35 cellular contexts compared by ENCODE assay signal in genomic region chr16:64035337-64035736, GRCh38.
"Had no signal": no experiment of that assay in that cellular context is flagged by ENCODE, and none has a peak within 500 bp of the region (broad histone marks: within the 10 kb centered on the region; RNA-seq: fewer than 3 reads in every experiment).

No MANE protein-coding gene starts in this region.

- H3K9me3 ChIP-seq: MG63 had no signal

- H3K4me3 ChIP-seq: MG63 had no signal

- DNase-seq: Karpas-422, Kasumi-1, MG63, MM.1S, MV-4-11, NCI-H1048, NCI-H1092, NCI-H1092 treated with DMSO at 0.1 percent for 48 hours, NCI-H1105, NCI-H1105 treated with DMSO at 0.1 percent for 48 hours, NCI-H1417, NCI-H1417 treated with DMSO at 0.1 percent for 48 hours, NCI-H1436, NCI-H1436 treated with DMSO at 0.1 percent for 48 hours, NCI-H146, NCI-H1694, NCI-H1694 treated with DMSO at 0.1 percent for 48 hours, NCI-H187, NCI-H187 treated with DMSO at 0.1 percent for 48 hours, NCI-H1930, NCI-H2029, NCI-H2029 treated with DMSO at 0.1 percent for 48 hours, NCI-H2081, NCI-H2081 treated with DMSO at 0.1 percent for 48 hours, NCI-H2107, NCI-H2171, NCI-H2171 treated with DMSO at 0.1 percent for 48 hours, NCI-H2227 treated with DMSO at 0.1 percent for 48 hours, NCI-H226, NCI-H345, NCI-H446, NCI-H446 treated with DMSO at 0.1 percent for 48 hours, NCI-H510A, NCI-H510A treated with DMSO at 0.1 percent for 48 hours, NCI-H524 had no signal

- H3K36me3 ChIP-seq: MG63 had no signal

- H3K27me3 ChIP-seq: MG63 had no signal
